In genomic region chr19:18789883-18790565, GRCh38 we compare ENCODE assay signal across 8 cellular contexts. TPM values are rescaled to one million over a fixed set of nuclear protein-coding genes. Genes with fewer than 3 reads are reported as not detected.
DNase-seq lines count a peak whose midpoint lies in the region; ATAC-seq and TF ChIP-seq lines count a peak whose summit lies in the region.

No MANE protein-coding gene starts in this region.

- peaks cover 10% of the 10 kb centered on the region for H3K27me3 ChIP-seq in SJCRH30

- DNase-seq in COR-L47 (lab: John Stamatoyannopoulos, UW) (peak; percentile 27), NCI-H2227 (lab: John Stamatoyannopoulos, UW; ENCODE audit: unreplicated experiment) (peak; percentile 40), natural killer cell (no peak), SKM-1 treated with dmso at 0.1 percent for 144 hours (lab: John Stamatoyannopoulos, UW; ENCODE audit: unreplicated experiment) (no peak), foreskin melanocyte (no peak), SJCRH30 (no peak)
- DNase-seq in central memory CD8-positive, alpha-beta T cell (ENCODE audit: low spot score in 2 of 2) = no peak

- no peak overlapping the region for H3K4me3 ChIP-seq in SJCRH30

- peaks cover 9% of the 10 kb centered on the region for H3K36me3 Mint-ChIP-seq in central memory CD8-positive, alpha-beta T cell (ENCODE audit: insufficient read depth)
- H3K36me3 Mint-ChIP-seq in natural killer cell = no peaks in the 10 kb centered on the region

- intact Hi-C loops in natural killer cell (cut with micrococcal nuclease) = no loop called here

- no peaks in the 10 kb centered on the region for H3K4me1 ChIP-seq in SJCRH30

- no peak for ATAC-seq in central memory CD8-positive, alpha-beta T cell (replicated peaks; ENCODE audit: extremely low read depth, poor library complexity, severe bottlenecking)
- ATAC-seq in natural killer cell (peak in 1 of 3 donors; percentile 22), GM21529 (IDR thresholded peaks at IDR 0.05; ENCODE audit: unreplicated experiment) (no peak)

- H3K4me1 Mint-ChIP-seq in central memory CD8-positive, alpha-beta T cell = peaks cover 45% of the 10 kb centered on the region
- peaks cover 21 to 37% of the 10 kb centered on the region in 2 donors for H3K4me1 Mint-ChIP-seq in natural killer cell

- H3K4me3 Mint-ChIP-seq in central memory CD8-positive, alpha-beta T cell = peak overlapping the region; percentile 70
- H3K4me3 Mint-ChIP-seq in natural killer cell = peak overlapping the region; percentile 78

- peaks cover 98% of the 10 kb centered on the region for H3K27me3 Mint-ChIP-seq in central memory CD8-positive, alpha-beta T cell
- peaks cover 44 to 65% of the 10 kb centered on the region in 2 donors for H3K27me3 Mint-ChIP-seq in natural killer cell (ENCODE audit: low read depth in 2 of 2)

- TF ChIP-seq CTCF in natural killer cell (IDR thresholded peaks at IDR 0.05) = no peak

- no peak overlapping the region for H3K27ac ChIP-seq in SJCRH30

- no peaks in the 10 kb centered on the region for H3K9me3 Mint-ChIP-seq in central memory CD8-positive, alpha-beta T cell
- H3K9me3 Mint-ChIP-seq in natural killer cell = no peaks in the 10 kb centered on the region

- H3K9me3 ChIP-seq in SJCRH30 (replicated peaks) = no peaks in the 10 kb centered on the region

- H3K36me3 ChIP-seq in SJCRH30 = no peaks in the 10 kb centered on the region

- no peak overlapping the region for H3K27ac Mint-ChIP-seq in central memory CD8-positive, alpha-beta T cell (ENCODE audit: low read depth)
- H3K27ac Mint-ChIP-seq in natural killer cell = peak overlapping the region in 1 of 2 donors; percentile 47

RNA-seq across cellular contexts. Expression of gene COMP, which starts 1.1 kb away (rescaled TPM):
- not detected for total RNA-seq in natural killer cell
- total RNA-seq in SJCRH30 (2014; rRNA removed; shearing (Covaris generic)) = not detected in 2 replicates

RNA-seq across cellular contexts. Expression of gene UPF1, which starts 41.7 kb away (rescaled TPM):
- total RNA-seq in natural killer cell = 100 to 1,000 TPM; 123 to 140 (median 138) TPM
- total RNA-seq in SJCRH30 (2014; rRNA removed; shearing (Covaris generic)) = 50.4 and 53.0 TPM in 2 replicates

Comparison
In these comparisons a context has a peak if more than half of its experiments do, and no peak if none do; other contexts are left out.
1. DNase-seq: peak in COR-L47 (single experiment) and NCI-H2227 (single experiment); none in central memory CD8-positive, alpha-beta T cell (0 of 2), natural killer cell (single experiment), SKM-1 treated with dmso at 0.1 percent for 144 hours (single experiment), foreskin melanocyte (single experiment) and SJCRH30 (0 of 2).